ENCODE assay signal across 21 cellular contexts in the genomic region with DNA sequence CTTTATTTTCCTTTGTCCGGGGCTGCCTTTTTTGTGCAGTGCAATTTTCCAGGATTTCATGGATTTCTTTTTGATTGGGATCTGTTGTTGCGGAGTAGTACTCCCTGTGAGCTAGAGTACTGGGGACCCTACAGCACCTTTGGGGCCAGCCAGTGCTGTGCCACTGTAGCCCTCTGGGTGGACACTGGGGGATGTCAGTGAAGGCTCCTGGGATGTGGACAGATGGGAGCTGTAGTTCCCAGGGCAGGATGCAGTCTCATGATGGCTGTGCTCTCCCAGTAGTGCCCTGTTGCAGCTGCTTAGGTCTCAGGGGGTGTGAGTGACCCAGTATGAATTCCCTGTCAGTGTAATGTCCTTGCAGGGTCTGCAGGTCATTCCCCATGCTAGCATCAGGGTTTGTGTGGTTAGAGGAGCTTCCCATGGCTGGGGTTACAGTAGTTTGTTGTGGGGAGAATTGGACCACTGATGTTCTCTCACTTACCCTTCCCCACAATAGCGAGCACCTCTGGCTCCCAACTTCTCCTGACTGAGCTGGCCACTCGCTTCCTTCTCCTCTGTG.
DNase-seq lines count a peak whose midpoint lies in the region; ATAC-seq and TF ChIP-seq lines count a peak whose summit lies in the region.
"Had no signal": no experiment of that assay in that cellular context is flagged by ENCODE, and none has a peak within 500 bp of the region (broad histone marks: within the 10 kb centered on the region; RNA-seq: fewer than 3 reads in every experiment).

No MANE protein-coding gene starts in this region.

- DNase-seq in ELF-1 (ENCODE audit: low read depth, low spot score) (peak; percentile 8), WTC11 (ENCODE audit: low spot score) (peak; percentile 38), hippocampal formation (lab: John Stamatoyannopoulos, UW) (peak; percentile 33 to 54), neuronal stem cell (ENCODE audit: low spot score) (no peak), NOMO-1 treated with dmso at 0.1 percent for 144 hours (lab: John Stamatoyannopoulos, UW; ENCODE audit: unreplicated experiment) (no peak), NCI-H1436 (lab: John Stamatoyannopoulos, UW) (no peak), sciatic nerve (ENCODE audit: low spot score) (no peak)
- DNase-seq: activated CD8-positive, alpha-beta T cell treated with anti-CD3 and anti-CD28 coated beads for 36 hours; activated T-cell treated with anti-CD3 and anti-CD28 coated beads, Interleukin-2, amount 50 U/mL, for 4 hours; CD8-positive, alpha-beta T cell; DMS79 treated with DMSO at 0.1 percent for 48 hours; left lung; NCI-H1930; NCI-H524 treated with DMSO at 0.1 percent for 48 hours; SIG-M5; testis had no signal

- H3K79me1 ChIP-seq in neuronal stem cell (ENCODE audit: low read depth, low read length), result no peaks in the 10 kb centered on the region

- no peak overlapping the region for H3K4me3 ChIP-seq in neuronal stem cell (ENCODE audit: low read length in 2 of 2)
- H3K4me3 ChIP-seq: left lung, testis had no signal

- H3K9me3 ChIP-seq in neuronal stem cell (replicated peaks in 1 of 2; ENCODE audit: control insufficient read depth in 2 of 2, insufficient read depth in 1 of 2, low read depth in 1 of 2, low read length in 2 of 2), result no peaks in the 10 kb centered on the region
- H3K9me3 ChIP-seq: neutrophil, testis had no signal

- intact Hi-C loops in sciatic nerve (cut with DNase I), result no loop called here

- peak overlapping the region; percentile 8 for H3K27ac ChIP-seq in neuronal stem cell (replicated peaks; ENCODE audit: low read length)
- H3K27ac ChIP-seq: KMS-11, left lung, neutrophil, testis had no signal

- POLR2A ChIA-PET in WTC11 (lab: Charles Lee), result no interaction called here

- H3K27me3 Mint-ChIP-seq in WTC11 (ENCODE audit: low read depth), result peaks cover 5% of the 10 kb centered on the region; the same call in 1 of the 2 replicates
- H3K27me3 Mint-ChIP-seq: activated CD8-positive, alpha-beta T cell treated with anti-CD3 and anti-CD28 coated beads for 36 hours had no signal

- H3K4me1 ChIP-seq in neuronal stem cell (ENCODE audit: control insufficient read depth in 2 of 2, insufficient read depth in 1 of 2, low read depth in 1 of 2, low read length in 2 of 2), result peaks cover 2 to 9% of the 10 kb centered on the region in 2 donors
- H3K4me1 ChIP-seq: left lung, testis had no signal

- H4K91ac ChIP-seq in neuronal stem cell (ENCODE audit: low read depth, low read length, poor library complexity), result no peak overlapping the region

- H2AFZ ChIP-seq in neuronal stem cell (ENCODE audit: low read length), result peak overlapping the region; percentile 42

- no peak overlapping the region for H2BK120ac ChIP-seq in neuronal stem cell (ENCODE audit: low read depth, low read length)

- no peak for TF ChIP-seq CTCF in WTC11 (IDR thresholded peaks at IDR 0.05)

- H3K9me3 Mint-ChIP-seq in WTC11, result peaks cover 9% of the 10 kb centered on the region; the same call in 1 of the 2 replicates

- no peak overlapping the region for H4K8ac ChIP-seq in neuronal stem cell (ENCODE audit: low read depth, low read length)

- no peak overlapping the region for H2BK12ac ChIP-seq in neuronal stem cell (ENCODE audit: low read length)

- no peak overlapping the region for H3K27ac Mint-ChIP-seq in WTC11
- H3K27ac Mint-ChIP-seq: activated CD8-positive, alpha-beta T cell treated with anti-CD3 and anti-CD28 coated beads for 36 hours; activated naive CD4-positive, alpha-beta T cell treated with anti-CD3 and anti-CD28 coated beads, Interleukin-2, amount 50 U/mL, for 72 hours; CD8-positive, alpha-beta T cell; dendritic cell treated with granulocyte-macrophage colony-stimulating factor and Interleukin-4, amounts not matched to agents 40 ng/mL and 50 ng/mL, for 4 days had no signal

- no peak overlapping the region for H3K4me3 Mint-ChIP-seq in WTC11
- H3K4me3 Mint-ChIP-seq: activated CD8-positive, alpha-beta T cell treated with anti-CD3 and anti-CD28 coated beads for 36 hours; activated T-cell treated with anti-CD3 and anti-CD28 coated beads, Interleukin-2, amount 50 U/mL, for 4 hours; CD8-positive, alpha-beta T cell; dendritic cell treated with granulocyte-macrophage colony-stimulating factor and Interleukin-4, amounts not matched to agents 40 ng/mL and 50 ng/mL, for 4 days had no signal

- H3K4me2 ChIP-seq in neuronal stem cell (ENCODE audit: insufficient read depth, low read length, poor library complexity, severe bottlenecking), result no peak overlapping the region
- H3K4me2 ChIP-seq: KMS-11 had no signal

- no peaks in the 10 kb centered on the region for H3K36me3 Mint-ChIP-seq in WTC11

- no peaks in the 10 kb centered on the region for H3K36me3 ChIP-seq in neuronal stem cell (replicated peaks in 1 of 2; ENCODE audit: control insufficient read depth in 2 of 2, insufficient read depth in 2 of 2, low read length in 2 of 2)
- H3K36me3 ChIP-seq: left lung, neutrophil had no signal

- no peak overlapping the region for H3K4ac ChIP-seq in neuronal stem cell (ENCODE audit: low read length)

- no peak overlapping the region for H2BK5ac ChIP-seq in neuronal stem cell (ENCODE audit: low read length)

- no peak overlapping the region for H3K23ac ChIP-seq in neuronal stem cell (ENCODE audit: low read depth, low read length, poor library complexity)

- no peak overlapping the region for H2BK15ac ChIP-seq in neuronal stem cell (ENCODE audit: low read length)

- H2AK5ac ChIP-seq in neuronal stem cell (ENCODE audit: low read depth, low read length), result no peak overlapping the region

- no peak overlapping the region for H3K14ac ChIP-seq in neuronal stem cell (ENCODE audit: low read length)

- CTCF ChIA-PET in WTC11 (lab: Charles Lee), result interaction anchor here (0.9 to 1.8 kb wide), 6 partner anchors 14 to 707 kb away, joined by 5 to 7 read pairs (median 6); no protein-coding TSS in a partner anchor

- peaks cover 4% of the 10 kb centered on the region; the same call in 1 of the 2 replicates for H3K4me1 Mint-ChIP-seq in WTC11

- H3K9ac ChIP-seq in neuronal stem cell (ENCODE audit: low read depth, low read length, poor library complexity), result no peak overlapping the region
- H3K9ac ChIP-seq: KMS-11 had no signal

- peak overlapping the region; percentile 54 for H3K18ac ChIP-seq in neuronal stem cell (ENCODE audit: low read length)

- ATAC-seq in WTC11 (peak; percentile 96), HG03045 (IDR thresholded peaks at IDR 0.05; ENCODE audit: unreplicated experiment) (no peak), sciatic nerve (no peak)
- ATAC-seq: activated CD8-positive, alpha-beta T cell treated with anti-CD3 and anti-CD28 coated beads for 36 hours; activated naive CD4-positive, alpha-beta T cell treated with anti-CD3 and anti-CD28 coated beads, Interleukin-2, amount 50 U/mL, for 72 hours; activated T-cell treated with anti-CD3 and anti-CD28 coated beads, Interleukin-2, amount 50 U/mL, for 4 hours; CD8-positive, alpha-beta T cell; left lung had no signal

- H3K27me3 ChIP-seq in neuronal stem cell (ENCODE audit: control insufficient read depth in 3 of 3, insufficient read depth in 3 of 3, low read depth in 1 of 3, low read length in 3 of 3), result peaks cover 0 to 15% (median 0%) of the 10 kb centered on the region in 3 experiments
- H3K27me3 ChIP-seq: left lung, neutrophil, testis had no signal

- no CpG with 5 or more reads among the region's 4 CpGs for WGBS in neuronal stem cell (ENCODE audit: extremely low coverage in 2 of 2, insufficient read length in 2 of 2, insufficient replicate concordance in 1 of 2), 2 donors

TF ChIP-seq in WTC11, 78 proteins besides CTCF, POLR2A, EP300 and RAD21 (continues in another document):
- TF ChIP-seq, protein P1, sequence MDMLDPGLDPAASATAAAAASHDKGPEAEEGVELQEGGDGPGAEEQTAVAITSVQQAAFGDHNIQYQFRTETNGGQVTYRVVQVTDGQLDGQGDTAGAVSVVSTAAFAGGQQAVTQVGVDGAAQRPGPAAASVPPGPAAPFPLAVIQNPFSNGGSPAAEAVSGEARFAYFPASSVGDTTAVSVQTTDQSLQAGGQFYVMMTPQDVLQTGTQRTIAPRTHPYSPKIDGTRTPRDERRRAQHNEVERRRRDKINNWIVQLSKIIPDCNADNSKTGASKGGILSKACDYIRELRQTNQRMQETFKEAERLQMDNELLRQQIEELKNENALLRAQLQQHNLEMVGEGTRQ (CRISPR knock-in tag; IDR thresholded peaks at IDR 0.05), result no peak
- TF ChIP-seq MYBL2 (CRISPR knock-in tag; IDR thresholded peaks at IDR 0.05), result no peak
- TF ChIP-seq, protein P2, sequence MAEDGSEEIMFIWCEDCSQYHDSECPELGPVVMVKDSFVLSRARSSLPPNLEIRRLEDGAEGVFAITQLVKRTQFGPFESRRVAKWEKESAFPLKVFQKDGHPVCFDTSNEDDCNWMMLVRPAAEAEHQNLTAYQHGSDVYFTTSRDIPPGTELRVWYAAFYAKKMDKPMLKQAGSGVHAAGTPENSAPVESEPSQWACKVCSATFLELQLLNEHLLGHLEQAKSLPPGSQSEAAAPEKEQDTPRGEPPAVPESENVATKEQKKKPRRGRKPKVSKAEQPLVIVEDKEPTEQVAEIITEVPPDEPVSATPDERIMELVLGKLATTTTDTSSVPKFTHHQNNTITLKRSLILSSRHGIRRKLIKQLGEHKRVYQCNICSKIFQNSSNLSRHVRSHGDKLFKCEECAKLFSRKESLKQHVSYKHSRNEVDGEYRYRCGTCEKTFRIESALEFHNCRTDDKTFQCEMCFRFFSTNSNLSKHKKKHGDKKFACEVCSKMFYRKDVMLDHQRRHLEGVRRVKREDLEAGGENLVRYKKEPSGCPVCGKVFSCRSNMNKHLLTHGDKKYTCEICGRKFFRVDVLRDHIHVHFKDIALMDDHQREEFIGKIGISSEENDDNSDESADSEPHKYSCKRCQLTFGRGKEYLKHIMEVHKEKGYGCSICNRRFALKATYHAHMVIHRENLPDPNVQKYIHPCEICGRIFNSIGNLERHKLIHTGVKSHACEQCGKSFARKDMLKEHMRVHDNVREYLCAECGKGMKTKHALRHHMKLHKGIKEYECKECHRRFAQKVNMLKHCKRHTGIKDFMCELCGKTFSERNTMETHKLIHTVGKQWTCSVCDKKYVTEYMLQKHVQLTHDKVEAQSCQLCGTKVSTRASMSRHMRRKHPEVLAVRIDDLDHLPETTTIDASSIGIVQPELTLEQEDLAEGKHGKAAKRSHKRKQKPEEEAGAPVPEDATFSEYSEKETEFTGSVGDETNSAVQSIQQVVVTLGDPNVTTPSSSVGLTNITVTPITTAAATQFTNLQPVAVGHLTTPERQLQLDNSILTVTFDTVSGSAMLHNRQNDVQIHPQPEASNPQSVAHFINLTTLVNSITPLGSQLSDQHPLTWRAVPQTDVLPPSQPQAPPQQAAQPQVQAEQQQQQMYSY (CRISPR knock-in tag; IDR thresholded peaks at IDR 0.05), result no peak
- TF ChIP-seq ATF1 (CRISPR knock-in tag; IDR thresholded peaks at IDR 0.05), result no peak
- TF ChIP-seq KAT7 (CRISPR knock-in tag; IDR thresholded peaks at IDR 0.05; ENCODE audit: borderline replicate concordance), result no peak

Comparison
In these comparisons a context has a peak if more than half of its experiments do, and no peak if none do; other contexts are left out.
1. DNase-seq: peak in ELF-1 (single experiment), WTC11 (single experiment) and hippocampal formation (2 of 2); none in neuronal stem cell (single experiment), NOMO-1 treated with dmso at 0.1 percent for 144 hours (single experiment), NCI-H1436 (single experiment) and sciatic nerve (single experiment).